In the genomic region with DNA sequence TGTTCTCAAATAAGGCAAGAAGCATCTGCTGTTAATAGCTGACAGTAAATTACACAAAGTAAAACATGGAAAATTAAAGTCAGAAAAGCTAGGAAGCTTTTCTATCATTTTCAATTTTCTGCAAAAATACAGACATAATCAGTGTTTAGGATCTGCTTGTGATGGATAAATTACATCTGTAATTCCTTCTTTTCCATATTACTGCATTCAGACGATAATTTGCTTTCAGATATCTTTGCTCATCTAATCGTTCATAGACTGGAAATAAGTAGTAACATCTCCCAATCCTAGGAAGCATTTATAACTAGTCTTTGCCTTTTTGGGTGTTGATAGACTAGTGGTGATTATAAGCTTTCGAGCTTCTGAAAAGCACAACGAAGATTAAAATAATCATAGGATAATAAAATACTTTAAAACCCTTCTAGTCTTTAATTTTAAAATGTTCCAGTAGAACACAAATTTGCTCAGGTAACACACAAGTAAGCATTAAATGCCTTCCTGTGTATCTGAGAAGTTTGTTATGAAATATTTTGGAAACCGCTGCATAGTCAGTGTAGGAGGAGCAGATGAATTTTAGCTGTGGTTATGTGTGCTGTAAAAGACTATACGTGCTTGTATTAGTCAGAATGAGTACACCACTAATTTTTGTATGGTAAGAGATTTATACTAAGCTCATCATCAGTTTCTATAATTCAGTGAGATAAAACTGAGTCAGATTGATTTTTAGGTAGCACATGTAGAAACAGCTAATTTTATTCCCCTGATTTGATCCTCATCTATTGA, we compare ENCODE assay signal across 9 cellular contexts. TPM values are rescaled to one million over a fixed set of nuclear protein-coding genes. Genes with fewer than 3 reads are reported as not detected.
A peak's percentile ranks its signal among the peaks of the same experiment; 100 is the strongest.
DNase-seq lines count a peak whose midpoint lies in the region; ATAC-seq and TF ChIP-seq lines count a peak whose summit lies in the region.
"Had no signal": no experiment of that assay in that cellular context is flagged by ENCODE, and none has a peak within 500 bp of the region (broad histone marks: within the 10 kb centered on the region; RNA-seq: fewer than 3 reads in every experiment).

No MANE protein-coding gene starts in this region.

- H3K4me3 Mint-ChIP-seq in activated CD4-positive, alpha-beta T cell treated with anti-CD3 and anti-CD28 coated beads for 36 hours = no peak overlapping the region
- no peak overlapping the region for H3K4me3 Mint-ChIP-seq in T-helper 2 cell treated with Interferon-gamma antibody and Interleukin-4, amounts not matched to agents 5 μg/mL and 100 μg/mL, for 36 hours

- intact Hi-C loops in activated CD4-positive, alpha-beta T cell treated with anti-CD3 and anti-CD28 coated beads for 36 hours (cut with DNase I, micrococcal nuclease) = loop anchor here (1.0 to 5.0 kb wide), 4 partner anchors 7 to 237 kb away; no protein-coding TSS in a partner anchor

- CTCF ChIA-PET in activated CD4-positive, alpha-beta T cell treated with anti-CD3 and anti-CD28 coated beads for 36 hours (lab: Charles Lee) = interaction anchor here (0.7 to 3.1 kb wide), 10 partner anchors 9 to 134 kb away, joined by 3 to 13 read pairs (median 4); no protein-coding TSS in a partner anchor

- ATAC-seq in activated CD4-positive, alpha-beta T cell treated with anti-CD3 and anti-CD28 coated beads for 36 hours = peak; percentile 94
- ATAC-seq in GM19397 (IDR thresholded peaks at IDR 0.05; ENCODE audit: unreplicated experiment) = no peak

- H3K9me3 Mint-ChIP-seq in activated CD4-positive, alpha-beta T cell treated with anti-CD3 and anti-CD28 coated beads for 36 hours (ENCODE audit: low read depth) = no peaks in the 10 kb centered on the region
- no peaks in the 10 kb centered on the region for H3K9me3 Mint-ChIP-seq in T-helper 2 cell treated with Interferon-gamma antibody and Interleukin-4, amounts not matched to agents 5 μg/mL and 100 μg/mL, for 36 hours

- POLR2A ChIA-PET in activated CD4-positive, alpha-beta T cell treated with anti-CD3 and anti-CD28 coated beads for 36 hours (lab: Charles Lee) = interaction anchor here (0.5 to 2.1 kb wide), 11 partner anchors 11 to 146 kb away, joined by 3 to 13 read pairs (median 4); partner anchors contain the start of gene MBNL1

- TF ChIP-seq CTCF in fibroblast of the aortic adventitia (IDR thresholded peaks at IDR 0.05; ENCODE audit: insufficient read depth, low read length) = no peak

- H3K27ac Mint-ChIP-seq in activated CD4-positive, alpha-beta T cell treated with anti-CD3 and anti-CD28 coated beads for 36 hours = peak overlapping the region; percentile 6
- H3K27ac Mint-ChIP-seq in T-helper 2 cell treated with Interferon-gamma antibody and Interleukin-4, amounts not matched to agents 5 μg/mL and 100 μg/mL, for 36 hours = peak overlapping the region; percentile 34

- no peaks in the 10 kb centered on the region for H3K27me3 Mint-ChIP-seq in activated CD4-positive, alpha-beta T cell treated with anti-CD3 and anti-CD28 coated beads for 36 hours
- no peaks in the 10 kb centered on the region for H3K27me3 Mint-ChIP-seq in T-helper 2 cell treated with Interferon-gamma antibody and Interleukin-4, amounts not matched to agents 5 μg/mL and 100 μg/mL, for 36 hours (ENCODE audit: low read depth)

- H3K4me3 ChIP-seq in fibroblast of the aortic adventitia (ENCODE audit: low read depth, low read length) = no peak overlapping the region
- H3K4me3 ChIP-seq: adrenal gland had no signal

- no peak for DNase-seq in activated CD4-positive, alpha-beta T cell treated with anti-CD3 and anti-CD28 coated beads for 36 hours
- no peak for DNase-seq in activated CD4-positive, alpha-beta T cell treated with anti-CD3 and anti-CD28 coated beads, Interleukin-2, amount 50 U/mL, for 1 hour
- no peak for DNase-seq in T-helper 2 cell treated with Interferon-gamma antibody and Interleukin-4, amounts not matched to agents 5 μg/mL and 100 μg/mL, for 36 hours (ENCODE audit: low spot score)
- DNase-seq in fibroblast of the aortic adventitia (ENCODE audit: low read depth) (peak; percentile 67), stromal cell of bone marrow (ENCODE audit: low read depth) (peak; percentile 47), GM19240 (ENCODE audit: insufficient read length, low spot score) (no peak), NCI-H345 treated with DMSO at 0.1 percent for 48 hours (lab: John Stamatoyannopoulos, UW; ENCODE audit: unreplicated experiment) (no peak)
- DNase-seq: adrenal gland had no signal

- peaks cover 74% of the 10 kb centered on the region for H3K4me1 Mint-ChIP-seq in activated CD4-positive, alpha-beta T cell treated with anti-CD3 and anti-CD28 coated beads for 36 hours
- peaks cover 54% of the 10 kb centered on the region for H3K4me1 Mint-ChIP-seq in T-helper 2 cell treated with Interferon-gamma antibody and Interleukin-4, amounts not matched to agents 5 μg/mL and 100 μg/mL, for 36 hours (ENCODE audit: low read depth)

- peaks cover 41% of the 10 kb centered on the region for H3K36me3 Mint-ChIP-seq in activated CD4-positive, alpha-beta T cell treated with anti-CD3 and anti-CD28 coated beads for 36 hours (ENCODE audit: low read depth)
- H3K36me3 Mint-ChIP-seq in T-helper 2 cell treated with Interferon-gamma antibody and Interleukin-4, amounts not matched to agents 5 μg/mL and 100 μg/mL, for 36 hours (ENCODE audit: low read depth) = peaks cover 33% of the 10 kb centered on the region

RNA-seq across cellular contexts. Expression of gene MBNL1, which starts 41.0 kb away (rescaled TPM):
- 100 to 1,000 TPM; 317 to 481 TPM for total RNA-seq in activated CD4-positive, alpha-beta T cell treated with anti-CD3 and anti-CD28 coated beads for 36 hours
- 105 and 465 TPM in 2 replicates for total RNA-seq in fibroblast of the aortic adventitia (ENCODE audit: low replicate concordance)

Comparison
In these comparisons a context has a peak if more than half of its experiments do, and no peak if none do; other contexts are left out.
1. DNase-seq: peak in fibroblast of the aortic adventitia (single experiment) and stromal cell of bone marrow (single experiment); none in activated CD4-positive, alpha-beta T cell treated with anti-CD3 and anti-CD28 coated beads for 36 hours (single experiment), activated CD4-positive, alpha-beta T cell treated with anti-CD3 and anti-CD28 coated beads, Interleukin-2, amount 50 U/mL, for 1 hour (single experiment), T-helper 2 cell treated with Interferon-gamma antibody and Interleukin-4, amounts not matched to agents 5 μg/mL and 100 μg/mL, for 36 hours (single experiment), GM19240 (single experiment) and NCI-H345 treated with DMSO at 0.1 percent for 48 hours (single experiment).